ENCODE assay signal across 25 cellular contexts in genomic region chr3:59922226-59922625, GRCh38.
"Had no signal": no experiment of that assay in that cellular context is flagged by ENCODE, and none has a peak within 500 bp of the region (broad histone marks: within the 10 kb centered on the region; RNA-seq: fewer than 3 reads in every experiment).

No MANE protein-coding gene starts in this region.

- ATAC-seq: effector memory CD8-positive, alpha-beta T cell; esophagus mucosa; foreskin keratinocyte; gastrocnemius medialis; gastroesophageal sphincter; heart left ventricle; heart right ventricle had no signal

- DNase-seq: colonic mucosa; cortex of kidney; dermis blood vessel endothelial cell; dorsolateral prefrontal cortex; effector CD4-positive, alpha-beta T cell; effector CD8-positive, alpha-beta T cell; effector memory CD4-positive, alpha-beta T cell; effector memory CD8-positive, alpha-beta T cell; endodermal cell; erythroblast; esophagus squamous epithelium; foreskin fibroblast; foreskin keratinocyte; foreskin melanocyte; gastrocnemius medialis; glutamatergic neuron; head of caudate nucleus; heart left ventricle; heart right ventricle had no signal

- H3K27me3 ChIP-seq: colonic mucosa, dorsolateral prefrontal cortex, esophagus muscularis mucosa, esophagus squamous epithelium, foreskin keratinocyte, gastrocnemius medialis, gastroesophageal sphincter, heart left ventricle, heart right ventricle had no signal

- H3K36me3 ChIP-seq: colonic mucosa, esophagus muscularis mucosa, esophagus squamous epithelium, gastrocnemius medialis, gastroesophageal sphincter, heart left ventricle, heart right ventricle had no signal

- H3K4me3 ChIP-seq: colonic mucosa, coronary artery, dorsolateral prefrontal cortex, esophagus muscularis mucosa, esophagus squamous epithelium, gastrocnemius medialis, gastroesophageal sphincter, heart left ventricle, heart right ventricle had no signal

- H3K27me3 Mint-ChIP-seq: dendritic cell treated with granulocyte-macrophage colony-stimulating factor and Interleukin-4, amounts not matched to agents 40 ng/mL and 50 ng/mL, for 4 days; effector memory CD8-positive, alpha-beta T cell had no signal

- H3K9me3 ChIP-seq: colonic mucosa, esophagus muscularis mucosa, esophagus squamous epithelium, gastrocnemius medialis, gastroesophageal sphincter, heart left ventricle, heart right ventricle had no signal

- H3K4me3 Mint-ChIP-seq: dendritic cell treated with granulocyte-macrophage colony-stimulating factor and Interleukin-4, amounts not matched to agents 40 ng/mL and 50 ng/mL, for 4 days; effector memory CD8-positive, alpha-beta T cell; endodermal cell had no signal

- H3K27ac ChIP-seq: colonic mucosa, coronary artery, dorsolateral prefrontal cortex, epithelial cell of prostate, esophagus muscularis mucosa, esophagus squamous epithelium, foreskin keratinocyte, gastrocnemius medialis, gastroesophageal sphincter, heart left ventricle, heart right ventricle had no signal

- H3K4me1 ChIP-seq: colonic mucosa, esophagus muscularis mucosa, esophagus squamous epithelium, foreskin keratinocyte, gastrocnemius medialis, gastroesophageal sphincter, heart left ventricle, heart right ventricle had no signal

- H3K27ac Mint-ChIP-seq: dendritic cell treated with granulocyte-macrophage colony-stimulating factor and Interleukin-4, amounts not matched to agents 40 ng/mL and 50 ng/mL, for 4 days; effector memory CD8-positive, alpha-beta T cell; endodermal cell had no signal

- H3K9me3 Mint-ChIP-seq: dendritic cell treated with granulocyte-macrophage colony-stimulating factor and Interleukin-4, amounts not matched to agents 40 ng/mL and 50 ng/mL, for 4 days; effector memory CD8-positive, alpha-beta T cell; endodermal cell had no signal
